ENCODE assay signal across 21 cellular contexts in the genomic region with DNA sequence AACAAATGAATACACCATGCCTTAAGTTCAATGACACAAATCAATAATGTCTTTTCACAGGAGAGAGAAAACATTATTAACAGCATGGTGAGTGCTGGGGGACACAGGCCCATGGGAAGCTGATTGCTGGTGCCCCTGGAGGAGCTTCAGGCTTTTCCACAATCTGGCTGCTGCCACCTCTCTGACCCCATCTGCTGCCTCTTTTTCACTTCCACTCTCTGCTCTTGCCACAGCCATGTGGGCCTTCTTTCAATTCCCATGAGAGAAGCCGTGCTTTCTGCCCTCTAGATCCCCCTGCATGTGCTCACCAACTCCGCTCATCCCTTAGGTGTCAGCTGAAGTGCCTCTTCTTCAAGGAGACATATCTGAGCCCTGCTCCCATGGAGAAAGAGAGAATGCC. TPM values are rescaled to one million over a fixed set of nuclear protein-coding genes. Genes with fewer than 3 reads are reported as not detected.
"Had no signal": no experiment of that assay in that cellular context is flagged by ENCODE, and none has a peak within 500 bp of the region (broad histone marks: within the 10 kb centered on the region; RNA-seq: fewer than 3 reads in every experiment).

No MANE protein-coding gene starts in this region.

- H3K27me3 ChIP-seq: sigmoid colon had no signal

- H3K9me3 Mint-ChIP-seq: nephron progenitor cell had no signal

- ATAC-seq: heart right ventricle; naive thymus-derived CD4-positive, alpha-beta T cell had no signal

- DNase-seq: effector CD4-positive, alpha-beta T cell; endodermal cell; foreskin melanocyte; heart right ventricle; hypothalamus; kidney glomerular epithelial cell; mesendoderm; naive thymus-derived CD4-positive, alpha-beta T cell; nephron progenitor cell; sigmoid colon; stimulated activated CD4-positive, alpha-beta T cell treated with anti-CD3 and anti-CD28 coated beads, Interleukin-2, amount 100 ng/mL, for 24 hours; stimulated activated CD4-positive, alpha-beta T cell treated with anti-CD3 and anti-CD28 coated beads, Interleukin-4, amount 100 ng/mL, for 4 hours; stimulated activated naive CD4-positive, alpha-beta T cell treated with Interleukin-2 at 50 U/mL for 16 hours; trophoblast cell had no signal

- H3K4me1 Mint-ChIP-seq: endodermal cell; naive thymus-derived CD4-positive, alpha-beta T cell; nephron progenitor cell had no signal

- H3K4me1 ChIP-seq: heart right ventricle, sigmoid colon had no signal

- H3K36me3 ChIP-seq: heart right ventricle, sigmoid colon had no signal

- H3K36me3 Mint-ChIP-seq: naive thymus-derived CD4-positive, alpha-beta T cell had no signal

- H3K27ac ChIP-seq: coronary artery, heart right ventricle, sigmoid colon, skin epidermis had no signal

- H3K27ac Mint-ChIP-seq: endodermal cell; naive thymus-derived CD4-positive, alpha-beta T cell; nephron progenitor cell had no signal

- H3K4me3 ChIP-seq: coronary artery, heart right ventricle, sigmoid colon, skin epidermis had no signal

- H3K4me3 Mint-ChIP-seq: endodermal cell; naive thymus-derived CD4-positive, alpha-beta T cell; nephron progenitor cell had no signal

RNA-seq across cellular contexts. Expression of a gene that starts 21.0 kb away (rescaled TPM):
- total RNA-seq: dermis microvascular lymphatic vessel endothelial cell; endothelial cell of umbilical vein; lung microvascular endothelial cell; mononuclear cell; naive thymus-derived CD4-positive, alpha-beta T cell; pulmonary artery endothelial cell had no signal
